Comparison of ENCODE assay signal across 8 cellular contexts in the genomic region with DNA sequence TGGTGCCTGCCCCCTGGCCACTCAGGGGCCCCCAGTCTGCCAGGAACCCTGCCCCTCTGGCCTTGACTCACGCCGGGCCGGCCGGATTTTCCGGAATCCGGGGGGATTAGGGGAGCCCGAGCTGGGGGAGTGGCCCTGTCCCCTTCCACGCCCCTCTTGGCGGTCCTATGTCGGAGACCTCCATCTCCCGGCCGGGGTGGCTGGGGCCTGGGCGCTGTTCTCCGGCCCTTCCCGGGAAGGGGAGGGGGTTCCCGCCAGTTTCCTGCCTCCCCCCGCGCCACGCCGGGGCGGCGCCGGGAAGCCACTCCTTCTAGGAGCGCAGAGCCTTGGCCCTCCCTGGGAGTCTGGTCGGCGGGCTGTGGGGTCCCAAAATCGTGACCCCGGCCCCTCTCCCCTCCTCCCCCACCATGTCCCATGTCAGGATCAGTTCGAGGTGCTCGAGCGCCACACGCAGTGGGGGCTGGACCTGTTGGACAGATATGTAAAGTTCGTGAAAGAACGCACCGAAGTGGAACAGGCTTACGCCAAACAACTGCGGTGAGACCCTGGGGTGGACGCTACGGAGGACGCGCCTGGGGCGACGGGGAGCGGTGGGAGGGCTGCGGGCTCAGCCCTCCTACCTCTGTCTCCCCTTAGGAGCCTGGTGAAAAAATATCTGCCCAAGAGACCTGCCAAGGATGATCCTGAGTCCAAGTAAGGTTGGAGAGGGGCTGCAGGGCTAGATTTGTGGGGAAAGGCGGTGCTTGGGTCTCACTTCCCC. TPM values are rescaled to one million over a fixed set of nuclear protein-coding genes. Genes with fewer than 3 reads are reported as not detected.
DNase-seq lines count a peak whose midpoint lies in the region; ATAC-seq, FAIRE-seq and TF ChIP-seq lines count a peak whose summit lies in the region.

No MANE protein-coding gene starts in this region.

- FAIRE-seq in H54 (lab: Jason Lieb, UNC) = no peak

- H3K9me3 ChIP-seq in fibroblast of lung (ENCODE audit: control insufficient read depth, insufficient read depth, low read depth, low read length) (no peaks in the 10 kb centered on the region), neural cell (ENCODE audit: low read length) (no peaks in the 10 kb centered on the region)

- H2AFZ ChIP-seq in fibroblast of lung (ENCODE audit: low read length) (peak overlapping the region; percentile 30), neural cell (ENCODE audit: low read depth, low read length) (no peak overlapping the region)

- intact Hi-C loops in activated B cell treated with CpG ODN at 0.5 μM for 24 hours (cut with micrococcal nuclease) = loop anchor here (1.0 kb wide), 1 partner anchor 32 kb away; a partner anchor contains a TSS

- POLR2A ChIA-PET in activated B cell treated with CpG ODN at 0.5 μM for 24 hours (lab: Charles Lee) = interaction anchor here (0.6 to 6.9 kb wide), 9 partner anchors 12 to 222 kb away, joined by 3 to 81 read pairs (median 5); a partner anchor contains a TSS

- no peak for TF ChIP-seq RAD21 in neural cell (conservative IDR thresholded peaks at IDR 0.05)

- peaks cover 39% of the 10 kb centered on the region for H3K4me1 Mint-ChIP-seq in activated B cell treated with CpG ODN at 0.5 μM for 24 hours

- H4K20me1 ChIP-seq in fibroblast of lung (ENCODE audit: control insufficient read depth, extremely low read depth, insufficient read depth, low read length) (no peaks in the 10 kb centered on the region), neural cell (ENCODE audit: insufficient read depth) (no peaks in the 10 kb centered on the region)

- H3K9me3 Mint-ChIP-seq in activated B cell treated with CpG ODN at 0.5 μM for 24 hours = no peaks in the 10 kb centered on the region

- H3K27me3 Mint-ChIP-seq in activated B cell treated with CpG ODN at 0.5 μM for 24 hours = no peaks in the 10 kb centered on the region

- H3K4me1 ChIP-seq in fibroblast of lung (ENCODE audit: control insufficient read depth, extremely low read depth, insufficient read depth, low read length) = peaks cover 36% of the 10 kb centered on the region

- no peaks in the 10 kb centered on the region for H3K27me3 ChIP-seq in fibroblast of lung (ENCODE audit: control insufficient read depth, insufficient read depth, low read length)
- peaks cover 8% of the 10 kb centered on the region for H3K27me3 ChIP-seq in neural cell (ENCODE audit: insufficient read depth, low read depth, low read length)

- H3F3A ChIP-seq in neural cell (ENCODE audit: insufficient read depth, low read length, poor library complexity, severe bottlenecking) = no peaks in the 10 kb centered on the region

- H3K4me2 ChIP-seq in fibroblast of lung (ENCODE audit: extremely low read depth, insufficient read depth, low read length) = peak overlapping the region; percentile 49
- no peak overlapping the region for H3K4me2 ChIP-seq in neural cell (ENCODE audit: low read length)

- H3K27ac ChIP-seq in fibroblast of lung (ENCODE audit: insufficient read depth, low read length) (peak overlapping the region; percentile 64), neural cell (ENCODE audit: low read length) (no peak overlapping the region)

- H3K27ac Mint-ChIP-seq in activated B cell treated with CpG ODN at 0.5 μM for 24 hours = peak overlapping the region; percentile 81

- H3K36me3 Mint-ChIP-seq in activated B cell treated with CpG ODN at 0.5 μM for 24 hours (ENCODE audit: low read depth) = peaks cover 47% of the 10 kb centered on the region

- H3K4me3 Mint-ChIP-seq in activated B cell treated with CpG ODN at 0.5 μM for 24 hours = peak overlapping the region; percentile 90

- no peak for TF ChIP-seq EP300 in neural cell (conservative IDR thresholded peaks at IDR 0.05; ENCODE audit: poor library complexity, severe bottlenecking)

- TF ChIP-seq POLR2A in H54 (IDR thresholded peaks at IDR 0.05; ENCODE audit: low read depth, low read length) = no peak

- ATAC-seq in activated B cell treated with CpG ODN at 0.5 μM for 24 hours (ENCODE audit: low read depth) (no peak), GM21447 (IDR thresholded peaks at IDR 0.05; ENCODE audit: unreplicated experiment) (no peak), GM21390 (IDR thresholded peaks at IDR 0.05; ENCODE audit: unreplicated experiment) (no peak)

- CTCF ChIA-PET in activated B cell treated with CpG ODN at 0.5 μM for 24 hours (lab: Charles Lee) = interaction anchor here (1.3 to 1.5 kb wide), 3 partner anchors 32 to 224 kb away, joined by 4 read pairs; a partner anchor contains a TSS

- DNase-seq in AG08395 (ENCODE audit: low spot score) (peak; percentile 27), H54 (ENCODE audit: insufficient read length, low spot score) (peak; percentile 61), activated B cell treated with CpG ODN at 0.5 μM for 24 hours (peak; percentile 56), fibroblast of lung (ENCODE audit: low read depth in 2 of 2) (peak; percentile 18 to 35), AML-193 (lab: John Stamatoyannopoulos, UW) (no peak)

- TF ChIP-seq CTCF in activated B cell treated with CpG ODN at 0.5 μM for 24 hours (IDR thresholded peaks at IDR 0.05) (no peak), fibroblast of lung (conservative IDR thresholded peaks at IDR 0.05 in 1 of 2, IDR thresholded peaks at IDR 0.05 in 1 of 2; ENCODE audit: low read depth in 1 of 2, low read length in 2 of 2) (no peak), neural cell (IDR thresholded peaks at IDR 0.05; ENCODE audit: poor library complexity, severe bottlenecking) (no peak)

- peaks cover 10% of the 10 kb centered on the region for H3K79me2 ChIP-seq in fibroblast of lung (ENCODE audit: control insufficient read depth, insufficient read depth, low read length)
- no peaks in the 10 kb centered on the region for H3K79me2 ChIP-seq in neural cell (replicated peaks; ENCODE audit: insufficient read depth, low read length)

- no peaks in the 10 kb centered on the region for H3K9me2 ChIP-seq in neural cell (ENCODE audit: insufficient read depth, low read length)

- H3K9ac ChIP-seq in fibroblast of lung (ENCODE audit: insufficient read depth, low read length) (peak overlapping the region; percentile 61), neural cell (ENCODE audit: low read length) (no peak overlapping the region)

- H3K36me3 ChIP-seq in fibroblast of lung (ENCODE audit: control insufficient read depth, insufficient read depth, low read length) (peaks cover 9% of the 10 kb centered on the region), neural cell (ENCODE audit: insufficient read depth, low read length) (no peaks in the 10 kb centered on the region)

- peak overlapping the region; percentile 68 to 93 (median 76) for H3K4me3 ChIP-seq in fibroblast of lung (replicated peaks in 1 of 4; ENCODE audit: control extremely low read depth in 1 of 4, insufficient read depth in 1 of 4, low read depth in 3 of 4, low read length in 4 of 4)
- H3K4me3 ChIP-seq in neural cell (ENCODE audit: low read length) = peak overlapping the region; percentile 65

TF ChIP-seq in neural cell, 6 proteins besides CTCF, POLR2A, EP300 and RAD21 (continues in another document):
- TF ChIP-seq SMC3 (conservative IDR thresholded peaks at IDR 0.05; ENCODE audit: poor library complexity) = no peak
- TF ChIP-seq TAF1 (IDR thresholded peaks at IDR 0.05; ENCODE audit: low read depth) = no peak
- no peak for TF ChIP-seq EZH2 (IDR thresholded peaks at IDR 0.05; ENCODE audit: borderline replicate concordance, insufficient read depth, low read length, poor library complexity, severe bottlenecking)
- no peak for TF ChIP-seq POLR2AphosphoS5 (IDR thresholded peaks at IDR 0.05)

RNA-seq across cellular contexts. Expression of a gene that starts 1.3 kb away (rescaled TPM):
- total RNA-seq in activated B cell treated with CpG ODN at 0.5 μM for 24 hours = 94.7 and 101 TPM in 2 replicates
- total RNA-seq in fibroblast of lung = 35.3 and 37.5 TPM in 2 replicates
- 32.3 and 33.5 TPM in 2 replicates for polyA plus RNA-seq in fibroblast of lung
- polyA plus RNA-seq in fibroblast of lung (2012) = 46.4 and 47.2 TPM in 2 replicates
- 12.4 and 13.6 TPM in 2 replicates for polyA minus RNA-seq in fibroblast of lung (ENCODE audit: low replicate concordance)
- polyA plus RNA-seq in neural cell = 0.76 TPM in 2 replicates
- 0.97 and 1.2 TPM in 2 replicates for polyA minus RNA-seq in neural cell

RNA-seq across cellular contexts. Expression of a gene that starts 3.4 kb away (rescaled TPM):
- total RNA-seq in activated B cell treated with CpG ODN at 0.5 μM for 24 hours = 53.5 and 55.6 TPM in 2 replicates
- total RNA-seq in fibroblast of lung = 33.9 and 57.0 TPM in 2 replicates
- polyA plus RNA-seq in fibroblast of lung = 28.4 and 37.2 TPM in 2 replicates
- polyA plus RNA-seq in fibroblast of lung (2012) = 31.1 and 38.2 TPM in 2 replicates
- 40.9 and 233 TPM in 2 replicates for polyA minus RNA-seq in fibroblast of lung (ENCODE audit: low replicate concordance)
- 24.6 and 44.5 TPM in 2 replicates for polyA plus RNA-seq in neural cell
- polyA minus RNA-seq in neural cell = 15.3 and 15.8 TPM in 2 replicates

RNA-seq across cellular contexts. Expression of a gene that starts 20.3 kb away (rescaled TPM):
- total RNA-seq in activated B cell treated with CpG ODN at 0.5 μM for 24 hours (0.44 and 0.53 TPM in 2 replicates), fibroblast of lung (1.2 and 27.0 TPM in 2 replicates)
- polyA plus RNA-seq in fibroblast of lung (1.2 and 2.5 TPM in 2 replicates), neural cell (not detected in 2 replicates)
- 2.6 and 2.8 TPM in 2 replicates for polyA plus RNA-seq in fibroblast of lung (2012)
- polyA minus RNA-seq in fibroblast of lung (ENCODE audit: low replicate concordance) (15.2 and 19.5 TPM in 2 replicates), neural cell (not detected in 2 replicates)

RNA-seq across cellular contexts. Expression of a gene that starts 26.5 kb away (rescaled TPM):
- 18.7 and 22.6 TPM in 2 replicates for total RNA-seq in activated B cell treated with CpG ODN at 0.5 μM for 24 hours
- total RNA-seq in fibroblast of lung = not detected in 2 replicates
- polyA plus RNA-seq in fibroblast of lung = not detected in 2 replicates
- polyA plus RNA-seq in fibroblast of lung (2012) = 0.21 and 0.29 TPM in 2 replicates
- not detected in 2 replicates for polyA minus RNA-seq in fibroblast of lung (ENCODE audit: low replicate concordance)
- 3.6 TPM in 1 of 2 replicates, not detected in the other for polyA plus RNA-seq in neural cell
- polyA minus RNA-seq in neural cell = 0.35 TPM in 1 of 2 replicates, not detected in the other

RNA-seq across cellular contexts. Expression of a gene that starts 31.7 kb away (rescaled TPM):
- 105 and 121 TPM in 2 replicates for total RNA-seq in activated B cell treated with CpG ODN at 0.5 μM for 24 hours
- not detected in 2 replicates for total RNA-seq in fibroblast of lung
- polyA plus RNA-seq in fibroblast of lung = 0.02 TPM in 1 of 2 replicates, not detected in the other
- not detected in 2 replicates for polyA plus RNA-seq in fibroblast of lung (2012)
- polyA minus RNA-seq in fibroblast of lung (ENCODE audit: low replicate concordance) = not detected in 2 replicates
- not detected in 2 replicates for polyA plus RNA-seq in neural cell
- not detected in 2 replicates for polyA minus RNA-seq in neural cell

Comparison
In these comparisons a context has a peak if more than half of its experiments do, and no peak if none do; other contexts are left out.
1. DNase-seq: peak in AG08395 (single experiment), H54 (single experiment), activated B cell treated with CpG ODN at 0.5 μM for 24 hours (single experiment) and fibroblast of lung (2 of 2); none in AML-193 (0 of 2).